In genomic region chr11:9675691-9676090, GRCh38 we compare ENCODE assay signal across 1 cellular context.
TF ChIP-seq lines count a peak whose summit lies in the region.

No MANE protein-coding gene starts in this region.

TF ChIP-seq in WTC11, 78 proteins besides CTCF, POLR2A, EP300 and RAD21:
- TF ChIP-seq ZBTB21 (CRISPR knock-in tag; IDR thresholded peaks at IDR 0.05; ENCODE audit: borderline replicate concordance) (no peak), FOXK1 (CRISPR knock-in tag; IDR thresholded peaks at IDR 0.05) (0 out of 2 replicates have a peak, but pooled peaks have one; percentile 44)
